Comparison of ENCODE assay signal across 8 cellular contexts in genomic region chr19:46784262-46785053, GRCh38. TPM values are rescaled to one million over a fixed set of nuclear protein-coding genes. Genes with fewer than 3 reads are reported as not detected.
DNase-seq lines count a peak whose midpoint lies in the region; ATAC-seq lines count a peak whose summit lies in the region.

No MANE protein-coding gene starts in this region.

- intact Hi-C loops in right cardiac atrium (cut with DNase I) = no loop called here

- ATAC-seq in right cardiac atrium (peak; percentile 28 to 42), GM19395 (IDR thresholded peaks at IDR 0.05; ENCODE audit: unreplicated experiment) (no peak)

- DNase-seq in activated CD4-positive, alpha-beta T cell treated with anti-CD3 and anti-CD28 coated beads for 24 hours (ENCODE audit: low read depth in 2 of 2) = peak; percentile 52 to 54
- no peak for DNase-seq in activated CD4-positive, alpha-beta T cell treated with anti-CD3 and anti-CD28 coated beads for 1 hour
- DNase-seq in HuH-7 (ENCODE audit: low spot score) = peak; percentile 86
- DNase-seq in SIG-M5 treated with dmso at 0.1 percent for 504 hours (lab: John Stamatoyannopoulos, UW; ENCODE audit: unreplicated experiment) = peak; percentile 93
- peak; percentile 84 for DNase-seq in activated naive CD8-positive, alpha-beta T cell treated with anti-CD3 and anti-CD28 coated beads for 36 hours
- peak; percentile 80 to 91 (median 91) for DNase-seq in right cardiac atrium

- 36% methylated on average over 17 of the region's 17 CpGs for WGBS in right cardiac atrium

- H3K9me3 ChIP-seq in right cardiac atrium (ENCODE audit: control insufficient read depth, low read length) = no peaks in the 10 kb centered on the region
- no peaks in the 10 kb centered on the region for H3K9me3 ChIP-seq in skeletal muscle tissue (ENCODE audit: control insufficient read depth in 3 of 3, low read length in 3 of 3)

- H3K9me3 Mint-ChIP-seq in activated naive CD8-positive, alpha-beta T cell treated with anti-CD3 and anti-CD28 coated beads for 36 hours = no peaks in the 10 kb centered on the region

- H3K4me1 Mint-ChIP-seq in activated naive CD8-positive, alpha-beta T cell treated with anti-CD3 and anti-CD28 coated beads for 36 hours = peaks cover 33% of the 10 kb centered on the region

- H3K9ac ChIP-seq in skeletal muscle tissue (ENCODE audit: low read depth in 1 of 3, low read length in 3 of 3) = peak overlapping the region in 1 of 3 donors; percentile 40

- H3K4me3 Mint-ChIP-seq in activated naive CD8-positive, alpha-beta T cell treated with anti-CD3 and anti-CD28 coated beads for 36 hours = peak overlapping the region; percentile 92

- peaks cover 19% of the 10 kb centered on the region for H3K4me1 ChIP-seq in right cardiac atrium (ENCODE audit: control insufficient read depth, insufficient read depth, low read length)
- H3K4me1 ChIP-seq in skeletal muscle tissue (ENCODE audit: control insufficient read depth in 3 of 3, insufficient read depth in 3 of 3, low read length in 3 of 3) = peaks cover 29 to 38% (median 37%) of the 10 kb centered on the region in 3 donors

- H3K4me3 ChIP-seq in right cardiac atrium (ENCODE audit: low read length) = no peak overlapping the region
- H3K4me3 ChIP-seq in skeletal muscle tissue (ENCODE audit: low read length in 3 of 3) = peak overlapping the region in 2 of 3 donors; percentile 27 to 29

- no peaks in the 10 kb centered on the region for H3K27me3 Mint-ChIP-seq in activated naive CD8-positive, alpha-beta T cell treated with anti-CD3 and anti-CD28 coated beads for 36 hours

- peaks cover 0 to 5% (median 2%) of the 10 kb centered on the region in 3 donors for H3K36me3 ChIP-seq in skeletal muscle tissue (ENCODE audit: control insufficient read depth in 3 of 3, insufficient read depth in 3 of 3, low read length in 3 of 3)

- peak overlapping the region; percentile 98 for H3K27ac Mint-ChIP-seq in activated naive CD8-positive, alpha-beta T cell treated with anti-CD3 and anti-CD28 coated beads for 36 hours

- H3K27ac ChIP-seq in right cardiac atrium (ENCODE audit: low read length) (peak overlapping the region; percentile 0), skeletal muscle tissue (ENCODE audit: low read depth, low read length) (no peak overlapping the region)

- peaks cover 69% of the 10 kb centered on the region for H3K36me3 Mint-ChIP-seq in activated naive CD8-positive, alpha-beta T cell treated with anti-CD3 and anti-CD28 coated beads for 36 hours

- H3K27me3 ChIP-seq in right cardiac atrium (ENCODE audit: control insufficient read depth, insufficient read depth) = no peaks in the 10 kb centered on the region
- peaks cover 0 to 43% (median 17%) of the 10 kb centered on the region in 3 donors for H3K27me3 ChIP-seq in skeletal muscle tissue (ENCODE audit: control insufficient read depth in 3 of 3, insufficient read depth in 3 of 3, low read length in 3 of 3)

RNA-seq across cellular contexts. Expression of gene SLC1A5, which starts 3.9 kb away (rescaled TPM):
- 100 to 1,000 TPM; 299 to 309 TPM for total RNA-seq in activated naive CD8-positive, alpha-beta T cell treated with anti-CD3 and anti-CD28 coated beads for 36 hours
- 10 to 100 TPM; 16.9 to 45.6 (median 24.7) TPM for total RNA-seq in right cardiac atrium
- polyA plus RNA-seq in right cardiac atrium = 15.9 TPM
- 24.5 TPM for total RNA-seq in skeletal muscle tissue

RNA-seq across cellular contexts. Expression of gene STRN4, which starts 38.2 kb away (rescaled TPM):
- 10 to 100 TPM; 54.9 to 57.9 TPM for total RNA-seq in activated naive CD8-positive, alpha-beta T cell treated with anti-CD3 and anti-CD28 coated beads for 36 hours
- total RNA-seq in right cardiac atrium = 10 to 100 TPM; 49.0 to 69.8 (median 54.7) TPM
- polyA plus RNA-seq in right cardiac atrium = 39.3 TPM
- 28.2 TPM for total RNA-seq in skeletal muscle tissue

RNA-seq across cellular contexts. Expression of gene FKRP, which starts 38.6 kb away (rescaled TPM):
- 10 to 100 TPM; 17.3 to 18.8 TPM for total RNA-seq in activated naive CD8-positive, alpha-beta T cell treated with anti-CD3 and anti-CD28 coated beads for 36 hours
- total RNA-seq in right cardiac atrium (10 to 100 TPM; 15.0 to 22.7 (median 21.0) TPM), skeletal muscle tissue (5.7 TPM)
- 15.9 TPM for polyA plus RNA-seq in right cardiac atrium

Comparison
In these comparisons a context has a peak if more than half of its experiments do, and no peak if none do; other contexts are left out.
1. RNA of gene SLC1A5, which starts 3.9 kb away (total RNA-seq): 299 to 309 TPM in activated naive CD8-positive, alpha-beta T cell treated with anti-CD3 and anti-CD28 coated beads for 36 hours; 16.9 to 45.6 TPM in right cardiac atrium and 24.5 TPM in skeletal muscle tissue (single experiment); every median in the first group is over 4 times any median in the second.